19 cellular contexts compared by ENCODE assay signal in the genomic region with DNA sequence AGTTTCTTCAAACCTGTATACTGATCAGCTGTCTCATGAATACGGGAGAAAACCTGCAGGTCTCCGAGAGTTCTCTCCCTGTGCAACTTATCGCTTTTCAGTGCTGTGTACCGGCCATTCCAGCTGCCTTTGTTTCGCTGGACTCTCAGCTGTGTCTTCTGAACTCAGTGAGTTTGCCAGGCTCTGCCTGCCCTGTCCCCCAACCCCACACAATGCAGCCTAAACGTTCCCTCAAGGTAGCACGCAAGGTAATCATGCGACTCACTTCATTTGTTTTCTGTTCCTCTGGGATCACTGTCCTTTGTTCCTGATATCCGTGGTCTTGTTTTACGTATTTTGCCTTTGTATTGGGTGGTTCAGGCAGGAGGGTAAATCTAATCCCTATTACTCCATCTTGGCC.
"Had no signal": no experiment of that assay in that cellular context is flagged by ENCODE, and none has a peak within 500 bp of the region (broad histone marks: within the 10 kb centered on the region; RNA-seq: fewer than 3 reads in every experiment).

No MANE protein-coding gene starts in this region.

- H3K9me3 ChIP-seq: colonic mucosa, heart left ventricle, left ventricle myocardium inferior, spleen, tibial artery, upper lobe of left lung, uterus had no signal

- H3K4me1 ChIP-seq: colonic mucosa, tibial artery, upper lobe of left lung, uterus had no signal

- H3K4me3 ChIP-seq: colonic mucosa, heart left ventricle, left ventricle myocardium inferior, lung, spleen, tibial artery, upper lobe of left lung, uterus had no signal

- DNase-seq: colonic mucosa; dermis blood vessel endothelial cell; erythroblast; foreskin keratinocyte; heart left ventricle; hippocampal formation; kidney; left cardiac atrium; left ventricle myocardium inferior; mesendoderm; naive B cell; spleen; stimulated activated CD4-positive, alpha-beta T cell treated with anti-CD3 and anti-CD28 coated beads, Interleukin-15, amount 100 ng/mL, for 24 hours; stimulated activated CD4-positive, alpha-beta T cell treated with anti-CD3 and anti-CD28 coated beads, Interleukin-1b, Interleukin-23, amount 100 ng/mL, for 48 hours; stimulated activated CD4-positive, alpha-beta T cell treated with anti-CD3 and anti-CD28 coated beads, Interleukin-4, amount 100 ng/mL, for 24 hours; tibial artery; upper lobe of left lung; uterus had no signal

- H3K27ac ChIP-seq: colonic mucosa, foreskin keratinocyte, heart left ventricle, left ventricle myocardium inferior, spleen, tibial artery, upper lobe of left lung, uterus had no signal

- H3K36me3 ChIP-seq: colonic mucosa, uterus had no signal

- H3K27me3 ChIP-seq: colonic mucosa, foreskin keratinocyte, heart left ventricle, spleen, tibial artery, upper lobe of left lung, uterus had no signal
